ENCODE assay signal across 1 cellular context in the genomic region with DNA sequence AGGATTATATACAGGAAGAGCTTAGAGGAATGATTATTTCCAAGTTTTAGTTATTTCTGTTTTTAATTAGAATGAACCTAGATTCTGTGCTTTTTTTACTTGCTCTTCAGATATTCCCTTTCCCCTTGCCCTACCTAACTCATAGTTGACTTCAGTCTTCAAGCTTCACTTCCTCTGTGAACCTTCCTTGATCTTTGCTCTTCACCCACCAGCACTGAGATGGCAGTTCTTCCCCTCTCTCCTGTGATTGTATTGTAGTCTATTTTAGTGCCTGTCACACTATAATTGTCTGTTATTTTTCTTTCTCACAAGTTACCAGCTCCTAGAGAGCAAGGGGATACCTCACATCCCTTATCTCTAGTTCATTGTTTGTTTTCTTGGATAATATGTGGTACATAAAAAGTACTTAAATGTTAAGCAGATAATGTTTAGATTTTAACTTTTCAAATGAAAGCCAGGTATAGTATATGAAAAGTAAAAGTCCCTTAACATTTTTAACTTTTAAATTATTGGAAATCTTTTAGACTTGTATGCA.
A peak's percentile ranks its signal among the peaks of the same experiment; 100 is the strongest.
TF ChIP-seq lines count a peak whose summit lies in the region.

No MANE protein-coding gene starts in this region.

TF ChIP-seq in GM12878, 131 proteins besides CTCF, POLR2A, EP300 and RAD21:
- TF ChIP-seq, protein P1, sequence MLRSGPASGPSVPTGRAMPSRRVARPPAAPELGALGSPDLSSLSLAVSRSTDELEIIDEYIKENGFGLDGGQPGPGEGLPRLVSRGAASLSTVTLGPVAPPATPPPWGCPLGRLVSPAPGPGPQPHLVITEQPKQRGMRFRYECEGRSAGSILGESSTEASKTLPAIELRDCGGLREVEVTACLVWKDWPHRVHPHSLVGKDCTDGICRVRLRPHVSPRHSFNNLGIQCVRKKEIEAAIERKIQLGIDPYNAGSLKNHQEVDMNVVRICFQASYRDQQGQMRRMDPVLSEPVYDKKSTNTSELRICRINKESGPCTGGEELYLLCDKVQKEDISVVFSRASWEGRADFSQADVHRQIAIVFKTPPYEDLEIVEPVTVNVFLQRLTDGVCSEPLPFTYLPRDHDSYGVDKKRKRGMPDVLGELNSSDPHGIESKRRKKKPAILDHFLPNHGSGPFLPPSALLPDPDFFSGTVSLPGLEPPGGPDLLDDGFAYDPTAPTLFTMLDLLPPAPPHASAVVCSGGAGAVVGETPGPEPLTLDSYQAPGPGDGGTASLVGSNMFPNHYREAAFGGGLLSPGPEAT (IDR thresholded peaks at IDR 0.05; ENCODE audit: low read depth) = no peak
- TF ChIP-seq SPI1 (IDR thresholded peaks at IDR 0.05; ENCODE audit: borderline replicate concordance, insufficient read depth, low read depth, low read length) = peak; percentile 33; the same call in 1 of the 2 replicates
- no peak for TF ChIP-seq SUPT20H (IDR thresholded peaks at IDR 0.05; ENCODE audit: borderline replicate concordance, control insufficient read depth, low read depth, low read length)
- TF ChIP-seq, protein P2, sequence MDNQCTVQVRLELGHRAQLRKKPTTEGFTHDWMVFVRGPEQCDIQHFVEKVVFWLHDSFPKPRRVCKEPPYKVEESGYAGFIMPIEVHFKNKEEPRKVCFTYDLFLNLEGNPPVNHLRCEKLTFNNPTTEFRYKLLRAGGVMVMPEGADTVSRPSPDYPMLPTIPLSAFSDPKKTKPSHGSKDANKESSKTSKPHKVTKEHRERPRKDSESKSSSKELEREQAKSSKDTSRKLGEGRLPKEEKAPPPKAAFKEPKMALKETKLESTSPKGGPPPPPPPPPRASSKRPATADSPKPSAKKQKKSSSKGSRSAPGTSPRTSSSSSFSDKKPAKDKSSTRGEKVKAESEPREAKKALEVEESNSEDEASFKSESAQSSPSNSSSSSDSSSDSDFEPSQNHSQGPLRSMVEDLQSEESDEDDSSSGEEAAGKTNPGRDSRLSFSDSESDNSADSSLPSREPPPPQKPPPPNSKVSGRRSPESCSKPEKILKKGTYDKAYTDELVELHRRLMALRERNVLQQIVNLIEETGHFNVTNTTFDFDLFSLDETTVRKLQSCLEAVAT (IDR thresholded peaks at IDR 0.05) = no peak
- TF ChIP-seq, protein P3, sequence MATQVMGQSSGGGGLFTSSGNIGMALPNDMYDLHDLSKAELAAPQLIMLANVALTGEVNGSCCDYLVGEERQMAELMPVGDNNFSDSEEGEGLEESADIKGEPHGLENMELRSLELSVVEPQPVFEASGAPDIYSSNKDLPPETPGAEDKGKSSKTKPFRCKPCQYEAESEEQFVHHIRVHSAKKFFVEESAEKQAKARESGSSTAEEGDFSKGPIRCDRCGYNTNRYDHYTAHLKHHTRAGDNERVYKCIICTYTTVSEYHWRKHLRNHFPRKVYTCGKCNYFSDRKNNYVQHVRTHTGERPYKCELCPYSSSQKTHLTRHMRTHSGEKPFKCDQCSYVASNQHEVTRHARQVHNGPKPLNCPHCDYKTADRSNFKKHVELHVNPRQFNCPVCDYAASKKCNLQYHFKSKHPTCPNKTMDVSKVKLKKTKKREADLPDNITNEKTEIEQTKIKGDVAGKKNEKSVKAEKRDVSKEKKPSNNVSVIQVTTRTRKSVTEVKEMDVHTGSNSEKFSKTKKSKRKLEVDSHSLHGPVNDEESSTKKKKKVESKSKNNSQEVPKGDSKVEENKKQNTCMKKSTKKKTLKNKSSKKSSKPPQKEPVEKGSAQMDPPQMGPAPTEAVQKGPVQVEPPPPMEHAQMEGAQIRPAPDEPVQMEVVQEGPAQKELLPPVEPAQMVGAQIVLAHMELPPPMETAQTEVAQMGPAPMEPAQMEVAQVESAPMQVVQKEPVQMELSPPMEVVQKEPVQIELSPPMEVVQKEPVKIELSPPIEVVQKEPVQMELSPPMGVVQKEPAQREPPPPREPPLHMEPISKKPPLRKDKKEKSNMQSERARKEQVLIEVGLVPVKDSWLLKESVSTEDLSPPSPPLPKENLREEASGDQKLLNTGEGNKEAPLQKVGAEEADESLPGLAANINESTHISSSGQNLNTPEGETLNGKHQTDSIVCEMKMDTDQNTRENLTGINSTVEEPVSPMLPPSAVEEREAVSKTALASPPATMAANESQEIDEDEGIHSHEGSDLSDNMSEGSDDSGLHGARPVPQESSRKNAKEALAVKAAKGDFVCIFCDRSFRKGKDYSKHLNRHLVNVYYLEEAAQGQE (IDR thresholded peaks at IDR 0.05; ENCODE audit: low read depth, low read length) = no peak
- no peak for TF ChIP-seq TAF1 (IDR thresholded peaks at IDR 0.05; ENCODE audit: borderline replicate concordance, low read depth, low read length)
- TF ChIP-seq MEF2B (IDR thresholded peaks at IDR 0.05; ENCODE audit: partially characterized antibody, poor library complexity, severe bottlenecking) = no peak
- TF ChIP-seq EGR1 (IDR thresholded peaks at IDR 0.05; ENCODE audit: borderline replicate concordance in 1 of 2, low read depth in 2 of 2, low read length in 2 of 2) = no peak
- TF ChIP-seq CBX5 (IDR thresholded peaks at IDR 0.05; ENCODE audit: low read depth) = no peak
